In genomic region chr9:111297061-111297824, GRCh38 we compare ENCODE assay signal across 2 cellular contexts.
TF ChIP-seq lines count a peak whose summit lies in the region.

No MANE protein-coding gene starts in this region.

TF ChIP-seq in SK-N-SH treated with all-trans-retinoic acid at 6 μM for 48 hours, 23 proteins besides CTCF, POLR2A, EP300 and RAD21 (continued from another document):
- TF ChIP-seq CREB5 (CRISPR knock-in tag; IDR thresholded peaks at IDR 0.05; ENCODE audit: low read depth), result no peak
- no peak for TF ChIP-seq BACH2 (CRISPR knock-in tag; IDR thresholded peaks at IDR 0.05; ENCODE audit: borderline replicate concordance)
- TF ChIP-seq GLIS3 (CRISPR knock-in tag; IDR thresholded peaks at IDR 0.05), result no peak
- peak; percentile 95 for TF ChIP-seq ZNF8 (CRISPR knock-in tag; IDR thresholded peaks at IDR 0.05)

TF ChIP-seq in SK-N-SH, 30 proteins besides CTCF, POLR2A, EP300 and RAD21 (continued from another document):
- TF ChIP-seq IRF3 (IDR thresholded peaks at IDR 0.05; ENCODE audit: low read depth, low read length), result no peak
- no peak for TF ChIP-seq GABPA (IDR thresholded peaks at IDR 0.05; ENCODE audit: low read depth)
- no peak for TF ChIP-seq POLR2AphosphoS5 (IDR thresholded peaks at IDR 0.05; ENCODE audit: low read depth, low read length)
- TF ChIP-seq TAF1 (IDR thresholded peaks at IDR 0.05; ENCODE audit: borderline replicate concordance, low read depth, low read length), result no peak
- TF ChIP-seq MAX (IDR thresholded peaks at IDR 0.05; ENCODE audit: low read depth), result no peak
- TF ChIP-seq SMC3 (IDR thresholded peaks at IDR 0.05; ENCODE audit: low read depth, low read length), result no peak
- TF ChIP-seq REST (IDR thresholded peaks at IDR 0.05; ENCODE audit: low read depth, low read length), result no peak
- TF ChIP-seq SIN3A (IDR thresholded peaks at IDR 0.05; ENCODE audit: borderline replicate concordance, low read depth, low read length), result no peak
